Comparison of ENCODE assay signal across 1 cellular context in genomic region chr3:59872121-59872520, GRCh38.
TF ChIP-seq lines count a peak whose summit lies in the region.

No MANE protein-coding gene starts in this region.

TF ChIP-seq in SK-N-SH, 30 proteins besides CTCF, POLR2A, EP300 and RAD21 (continued from another document):
- TF ChIP-seq USF1 (IDR thresholded peaks at IDR 0.05; ENCODE audit: borderline replicate concordance, low read depth) = no peak
- no peak for TF ChIP-seq GATA2 (CRISPR knock-in tag; IDR thresholded peaks at IDR 0.05)
- no peak for TF ChIP-seq MAX (IDR thresholded peaks at IDR 0.05; ENCODE audit: low read depth)
